12 cellular contexts compared by ENCODE assay signal in the genomic region with DNA sequence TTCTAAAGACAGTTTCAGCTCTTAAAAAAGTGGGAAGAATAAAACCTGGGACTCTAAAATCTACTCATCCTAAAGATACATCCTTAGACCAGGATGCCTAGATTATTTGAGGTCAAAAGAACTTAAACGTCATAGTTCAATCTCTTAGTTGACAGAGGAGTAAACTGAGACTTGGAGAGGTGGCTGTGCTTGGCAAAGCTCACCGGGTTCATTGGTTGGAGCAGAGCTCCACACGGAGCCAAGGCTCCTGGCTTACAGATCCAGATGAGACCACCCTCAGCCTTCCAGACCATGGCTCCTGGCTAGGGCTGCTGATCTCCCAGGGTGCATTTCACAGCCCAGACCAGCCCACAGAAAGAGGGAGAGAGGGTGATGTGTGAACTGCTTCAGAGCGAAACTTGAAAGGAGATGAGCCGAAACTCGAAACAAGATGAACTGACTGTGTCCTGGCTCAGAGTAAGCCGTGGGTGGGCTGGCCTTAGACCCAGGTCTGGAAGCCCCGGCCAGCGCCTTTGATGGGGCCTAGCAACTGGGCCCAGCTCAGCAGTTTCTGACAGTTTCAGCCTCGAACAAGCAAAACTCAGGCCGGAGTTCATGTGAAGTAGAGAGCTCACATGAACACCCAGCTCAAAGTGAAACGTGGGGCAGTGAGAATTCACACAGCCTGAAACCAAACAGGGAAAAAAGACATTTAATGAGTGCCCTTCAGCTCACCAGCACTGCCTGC.
DNase-seq lines count a peak whose midpoint lies in the region; ATAC-seq lines count a peak whose summit lies in the region.
"Had no signal": no experiment of that assay in that cellular context is flagged by ENCODE, and none has a peak within 500 bp of the region (broad histone marks: within the 10 kb centered on the region; RNA-seq: fewer than 3 reads in every experiment).

No MANE protein-coding gene starts in this region.

- DNase-seq in CD8-positive, alpha-beta memory T cell: peak in 2 of 5 donors; percentile 3 to 44
- peak; percentile 78 to 81 for DNase-seq in activated T-cell treated with anti-CD3 and anti-CD28 coated beads, Interleukin-2, amount 50 U/mL, for 48 hours
- DNase-seq in stimulated activated CD4-positive, alpha-beta T cell treated with anti-CD3 and anti-CD28 coated beads, Interleukin-12 subunit alpha, Interleukin-12 subunit beta, amount 100 ng/mL, for 24 hours (ENCODE audit: low read depth in 2 of 2): peak; percentile 28 to 62
- no peak for DNase-seq in CD1c-positive myeloid dendritic cell (ENCODE audit: extremely low spot score)
- no peak for DNase-seq in UCSD-AML1 (lab: John Stamatoyannopoulos, UW; ENCODE audit: unreplicated experiment)
- DNase-seq in NCI-H1417 (lab: John Stamatoyannopoulos, UW): no peak
- DNase-seq: amygdala; effector CD8-positive, alpha-beta T cell; posterior cingulate gyrus had no signal

- peaks cover 67 to 93% (median 76%) of the 10 kb centered on the region in 3 donors for H3K4me1 Mint-ChIP-seq in CD8-positive, alpha-beta memory T cell
- H3K4me1 Mint-ChIP-seq: memory B cell had no signal

- H3K4me1 ChIP-seq in CD8-positive, alpha-beta memory T cell (ENCODE audit: insufficient read depth, low read length): peaks cover 95% of the 10 kb centered on the region

- H3K27ac Mint-ChIP-seq in CD8-positive, alpha-beta memory T cell: peak overlapping the region; percentile 65 to 94 (median 89)
- H3K27ac Mint-ChIP-seq: memory B cell had no signal

- no peaks in the 10 kb centered on the region for H3K36me3 ChIP-seq in CD8-positive, alpha-beta memory T cell (ENCODE audit: insufficient read depth, low read length)

- H3K9me3 Mint-ChIP-seq in CD8-positive, alpha-beta memory T cell: no peaks in the 10 kb centered on the region

- H3K36me3 Mint-ChIP-seq in CD8-positive, alpha-beta memory T cell: no peaks in the 10 kb centered on the region
- H3K36me3 Mint-ChIP-seq: memory B cell had no signal

- peak overlapping the region; percentile 54 to 80 (median 66) for H3K4me3 Mint-ChIP-seq in CD8-positive, alpha-beta memory T cell
- H3K4me3 Mint-ChIP-seq: memory B cell had no signal

- POLR2A ChIA-PET in CD8-positive, alpha-beta memory T cell (lab: Charles Lee): interaction anchor here (0.6 to 1.4 kb wide), 2 partner anchors 11 to 38 kb away, joined by 3 to 6 read pairs; no protein-coding TSS in a partner anchor

- peak; percentile 73 for ATAC-seq in HG03439 (IDR thresholded peaks at IDR 0.05; ENCODE audit: unreplicated experiment)
- no peak for ATAC-seq in HG03108 (IDR thresholded peaks at IDR 0.05; ENCODE audit: unreplicated experiment)

- peak overlapping the region; percentile 37 for H3K4me3 ChIP-seq in CD8-positive, alpha-beta memory T cell (ENCODE audit: low read length)

- CTCF ChIA-PET in CD8-positive, alpha-beta memory T cell (lab: Charles Lee): interaction anchor here (0.7 to 1.7 kb wide), 5 partner anchors 42 to 1048 kb away, joined by 3 to 6 read pairs (median 4); no protein-coding TSS in a partner anchor

- no peaks in the 10 kb centered on the region for H3K9me3 ChIP-seq in CD8-positive, alpha-beta memory T cell (ENCODE audit: low read length)

- no peaks in the 10 kb centered on the region for H3K27me3 ChIP-seq in CD8-positive, alpha-beta memory T cell (ENCODE audit: insufficient read depth, low read length, poor library complexity, severe bottlenecking)

- no peaks in the 10 kb centered on the region for H3K27me3 Mint-ChIP-seq in CD8-positive, alpha-beta memory T cell
- H3K27me3 Mint-ChIP-seq: memory B cell had no signal

- no peak overlapping the region for H3K27ac ChIP-seq in CD8-positive, alpha-beta memory T cell (ENCODE audit: low read depth, low read length)

Comparison
In these comparisons a context has a peak if more than half of its experiments do, and no peak if none do; other contexts are left out.
1. DNase-seq: peak in activated T-cell treated with anti-CD3 and anti-CD28 coated beads, Interleukin-2, amount 50 U/mL, for 48 hours (2 of 2) and stimulated activated CD4-positive, alpha-beta T cell treated with anti-CD3 and anti-CD28 coated beads, Interleukin-12 subunit alpha, Interleukin-12 subunit beta, amount 100 ng/mL, for 24 hours (2 of 2); none in CD1c-positive myeloid dendritic cell (single experiment), UCSD-AML1 (single experiment) and NCI-H1417 (0 of 3).